8 cellular contexts compared by ENCODE assay signal in the genomic region with DNA sequence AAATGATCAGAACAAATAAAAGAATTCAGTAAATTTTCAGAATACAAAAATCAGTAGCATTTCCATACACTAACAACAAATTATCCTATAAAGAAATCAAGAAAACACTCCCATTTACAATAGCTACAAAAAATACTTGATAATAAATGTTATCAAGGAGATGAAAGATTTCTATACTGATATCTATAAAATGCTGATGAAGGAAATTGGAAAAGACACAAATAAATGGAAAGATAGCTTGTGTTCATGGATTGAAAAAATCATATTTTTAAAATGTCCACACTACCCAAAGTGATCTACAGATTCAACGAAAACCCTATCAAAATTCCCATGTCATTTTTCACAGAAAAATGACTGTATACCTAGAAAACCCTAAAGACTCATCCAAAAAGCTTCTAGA. TPM values are rescaled to one million over a fixed set of nuclear protein-coding genes. Genes with fewer than 3 reads are reported as not detected.
"Had no signal": no experiment of that assay in that cellular context is flagged by ENCODE, and none has a peak within 500 bp of the region (broad histone marks: within the 10 kb centered on the region; RNA-seq: fewer than 3 reads in every experiment).

No MANE protein-coding gene starts in this region.

- ATAC-seq: GM23338 had no signal

- H3K4me3 Mint-ChIP-seq: GM23338, H9, IgD-negative memory B cell had no signal

- DNase-seq: H9, HCEC 1CT, KG1 had no signal

- H3K27ac Mint-ChIP-seq: GM23338, H9, IgD-negative memory B cell had no signal

- H3K9me3 Mint-ChIP-seq: GM23338 had no signal

- H2AFZ ChIP-seq: GM23338 had no signal

- FAIRE-seq: H1, H54 had no signal

- H3K27me3 Mint-ChIP-seq: IgD-negative memory B cell had no signal

- H3K4me3 ChIP-seq: GM23338 had no signal

- H3K4me1 Mint-ChIP-seq: GM23338, H9 had no signal

- H3K27ac ChIP-seq: HL-60 had no signal

- H3K4me2 ChIP-seq: GM23338 had no signal

RNA-seq across cellular contexts. Expression of a gene that starts 40.8 kb away (rescaled TPM):
- total RNA-seq: GM23338 had no signal
- polyA plus RNA-seq: GM23338 had no signal
